Comparison of ENCODE assay signal across 1 cellular context in genomic region chr6:150088481-150089154, GRCh38.
TF ChIP-seq lines count a peak whose summit lies in the region.

No MANE protein-coding gene starts in this region.

TF ChIP-seq in GM23338, 12 proteins besides CTCF, POLR2A, EP300 and RAD21 (continued from another document):
- TF ChIP-seq REST (IDR thresholded peaks at IDR 0.05; ENCODE audit: unreplicated experiment) (no peak), EZH2 (IDR thresholded peaks at IDR 0.05; ENCODE audit: low read depth, unreplicated experiment) (no peak), ZNF462 (CRISPR knock-in tag; IDR thresholded peaks at IDR 0.05) (no peak), ZNF331 (CRISPR knock-in tag; IDR thresholded peaks at IDR 0.05; ENCODE audit: low read depth) (no peak), POLR2AphosphoS5 (IDR thresholded peaks at IDR 0.05; ENCODE audit: low read depth) (no peak), CREB1 (CRISPR knock-in tag; IDR thresholded peaks at IDR 0.05; ENCODE audit: low read depth) (no peak), STAT1 (IDR thresholded peaks at IDR 0.05; ENCODE audit: unreplicated experiment) (no peak), EZH2phosphoT487 (IDR thresholded peaks at IDR 0.05; ENCODE audit: unreplicated experiment) (no peak), ETS1 (IDR thresholded peaks at IDR 0.05) (no peak)
